Comparison of ENCODE assay signal across 21 cellular contexts in the genomic region with DNA sequence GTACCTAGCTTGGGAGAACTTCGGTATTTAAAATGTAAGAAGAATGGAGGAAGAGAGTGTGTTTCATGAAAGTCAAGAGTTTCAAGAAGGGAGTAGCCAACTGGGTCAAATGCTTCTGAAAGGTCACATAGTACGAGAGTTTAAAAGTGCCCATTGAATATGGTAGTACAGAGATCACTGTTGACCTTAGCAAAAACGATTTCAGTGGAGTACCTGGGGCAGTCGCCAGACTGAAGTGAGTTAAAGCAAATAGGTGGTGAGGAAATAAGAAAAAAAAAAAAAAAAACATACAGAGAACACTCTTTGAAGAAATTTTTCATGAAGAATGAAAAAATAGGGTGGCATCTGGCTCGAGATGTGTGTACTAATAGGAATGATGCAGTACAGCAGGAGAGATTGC. TPM values are rescaled to one million over a fixed set of nuclear protein-coding genes. Genes with fewer than 3 reads are reported as not detected.
A peak's percentile ranks its signal among the peaks of the same experiment; 100 is the strongest.
DNase-seq lines count a peak whose midpoint lies in the region; ATAC-seq and TF ChIP-seq lines count a peak whose summit lies in the region.
"Had no signal": no experiment of that assay in that cellular context is flagged by ENCODE, and none has a peak within 500 bp of the region (broad histone marks: within the 10 kb centered on the region; RNA-seq: fewer than 3 reads in every experiment).

No MANE protein-coding gene starts in this region.

- H3K36me3 ChIP-seq in upper lobe of right lung (peaks cover 44% of the 10 kb centered on the region), WERI-Rb-1 (peaks cover 19% of the 10 kb centered on the region), gastroesophageal sphincter (peaks cover 4 to 87% of the 10 kb centered on the region in 2 donors)

- TF ChIP-seq CTCF in upper lobe of right lung (IDR thresholded peaks at IDR 0.05) (no peak), WERI-Rb-1 (IDR thresholded peaks at IDR 0.05; ENCODE audit: low read depth, low read length) (no peak), gastroesophageal sphincter (IDR thresholded peaks at IDR 0.05) (no peak)

- H3K27ac ChIP-seq in upper lobe of right lung (no peak overlapping the region), WERI-Rb-1 (no peak overlapping the region), gastroesophageal sphincter (no peak overlapping the region)
- H3K27ac ChIP-seq: A549, BLaER1, GM23248 had no signal

- H3K9me3 ChIP-seq in upper lobe of right lung, result no peaks in the 10 kb centered on the region
- no peaks in the 10 kb centered on the region for H3K9me3 ChIP-seq in WERI-Rb-1 (ENCODE audit: severe bottlenecking)
- H3K9me3 ChIP-seq in gastroesophageal sphincter, result no peaks in the 10 kb centered on the region
- H3K9me3 ChIP-seq: A549, BLaER1, HAP-1 had no signal

- H3K4me3 ChIP-seq in upper lobe of right lung (no peak overlapping the region), WERI-Rb-1 (ENCODE audit: low read depth, low read length) (no peak overlapping the region), gastroesophageal sphincter (no peak overlapping the region)
- H3K4me3 ChIP-seq: A549, BLaER1, GM23248, HAP-1 had no signal

- H3K27me3 ChIP-seq in upper lobe of right lung (no peaks in the 10 kb centered on the region), WERI-Rb-1 (ENCODE audit: insufficient read depth, low read depth, severe bottlenecking) (no peaks in the 10 kb centered on the region), gastroesophageal sphincter (no peaks in the 10 kb centered on the region)
- H3K27me3 ChIP-seq: BLaER1 had no signal

- ATAC-seq in memory B cell (ENCODE audit: low read depth), result no peak
- ATAC-seq in upper lobe of right lung, result peak; percentile 97
- no peak for ATAC-seq in gastroesophageal sphincter
- ATAC-seq: A549 had no signal

- peaks cover 19% of the 10 kb centered on the region for H3K4me1 Mint-ChIP-seq in activated naive CD4-positive, alpha-beta T cell treated with anti-CD3 and anti-CD28 coated beads, Interleukin-2, amount 50 U/mL, for 24 hours
- peaks cover 17% of the 10 kb centered on the region for H3K4me1 Mint-ChIP-seq in activated CD4-positive, alpha-beta memory T cell treated with anti-CD3 and anti-CD28 coated beads, Interleukin-2, amount 10 ng/mL, durations not matched to agents 7 days and 5 days
- no peaks in the 10 kb centered on the region for H3K4me1 Mint-ChIP-seq in memory B cell

- H3K4me3 Mint-ChIP-seq in activated naive CD4-positive, alpha-beta T cell treated with anti-CD3 and anti-CD28 coated beads, Interleukin-2, amount 50 U/mL, for 24 hours, result no peak overlapping the region
- H3K4me3 Mint-ChIP-seq in activated CD4-positive, alpha-beta memory T cell treated with anti-CD3 and anti-CD28 coated beads, Interleukin-2, amount 10 ng/mL, durations not matched to agents 7 days and 5 days, result no peak overlapping the region
- H3K4me3 Mint-ChIP-seq in memory B cell, result no peak overlapping the region

- H3K27ac Mint-ChIP-seq in activated naive CD4-positive, alpha-beta T cell treated with anti-CD3 and anti-CD28 coated beads, Interleukin-2, amount 50 U/mL, for 24 hours, result peak overlapping the region; percentile 38
- peak overlapping the region; percentile 41 for H3K27ac Mint-ChIP-seq in activated CD4-positive, alpha-beta memory T cell treated with anti-CD3 and anti-CD28 coated beads, Interleukin-2, amount 10 ng/mL, durations not matched to agents 7 days and 5 days
- H3K27ac Mint-ChIP-seq in memory B cell, result peak overlapping the region; percentile 49

- H3K4me1 ChIP-seq in upper lobe of right lung (no peaks in the 10 kb centered on the region), gastroesophageal sphincter (no peaks in the 10 kb centered on the region)
- H3K4me1 ChIP-seq: A549, BLaER1, HAP-1 had no signal

- H3K9me3 Mint-ChIP-seq in activated naive CD4-positive, alpha-beta T cell treated with anti-CD3 and anti-CD28 coated beads, Interleukin-2, amount 50 U/mL, for 24 hours, result no peaks in the 10 kb centered on the region
- H3K9me3 Mint-ChIP-seq in activated CD4-positive, alpha-beta memory T cell treated with anti-CD3 and anti-CD28 coated beads, Interleukin-2, amount 10 ng/mL, durations not matched to agents 7 days and 5 days, result no peaks in the 10 kb centered on the region
- no peaks in the 10 kb centered on the region for H3K9me3 Mint-ChIP-seq in memory B cell

- no peak for TF ChIP-seq EP300 in gastroesophageal sphincter (IDR thresholded peaks at IDR 0.05)

- DNase-seq in activated naive CD4-positive, alpha-beta T cell (lab: John Stamatoyannopoulos, UW), result no peak
- no peak for DNase-seq in activated CD4-positive, alpha-beta memory T cell treated with anti-CD3 and anti-CD28 coated beads, Interleukin-2, amount 10 ng/mL, durations not matched to agents 7 days and 5 days
- no peak for DNase-seq in memory B cell (ENCODE audit: low spot score in 2 of 2)
- DNase-seq in upper lobe of right lung, result no peak
- no peak for DNase-seq in stimulated activated CD4-positive, alpha-beta T cell treated with anti-CD3 and anti-CD28 coated beads, Interleukin-4, amount 100 ng/mL, for 24 hours
- no peak for DNase-seq in WERI-Rb-1
- DNase-seq: GF-D8, GM23248, IMR-90, Karpas-422, NCI-H1417 treated with DMSO at 0.1 percent for 48 hours, NCI-H187 treated with DMSO at 0.1 percent for 48 hours, NCI-H2227 treated with DMSO at 0.1 percent for 48 hours, NCI-H510A treated with DMSO at 0.1 percent for 48 hours, NCI-H82, SHP77 treated with DMSO at 0.1 percent for 48 hours had no signal

- H3K27me3 Mint-ChIP-seq in activated naive CD4-positive, alpha-beta T cell treated with anti-CD3 and anti-CD28 coated beads, Interleukin-2, amount 50 U/mL, for 24 hours, result no peaks in the 10 kb centered on the region
- no peaks in the 10 kb centered on the region for H3K27me3 Mint-ChIP-seq in activated CD4-positive, alpha-beta memory T cell treated with anti-CD3 and anti-CD28 coated beads, Interleukin-2, amount 10 ng/mL, durations not matched to agents 7 days and 5 days
- H3K27me3 Mint-ChIP-seq in memory B cell, result no peaks in the 10 kb centered on the region

- POLR2A ChIA-PET in activated CD4-positive, alpha-beta memory T cell treated with anti-CD3 and anti-CD28 coated beads, Interleukin-2, amount 10 ng/mL, durations not matched to agents 7 days and 5 days (lab: Charles Lee), result interaction anchor here (0.7 to 1.5 kb wide), 2 partner anchors 10 to 14 kb away, joined by 3 to 6 read pairs; partner anchors contain the start of genes MITD1 and MRPL30

- intact Hi-C loops in upper lobe of right lung (cut with DNase I), result no loop called here

- no peak for TF ChIP-seq POLR2A in gastroesophageal sphincter (IDR thresholded peaks at IDR 0.05)

- CTCF ChIA-PET in activated CD4-positive, alpha-beta memory T cell treated with anti-CD3 and anti-CD28 coated beads, Interleukin-2, amount 10 ng/mL, durations not matched to agents 7 days and 5 days (lab: Charles Lee), result interaction anchor here (0.7 to 1.5 kb wide), 4 partner anchors 8 to 281 kb away, joined by 4 read pairs; no protein-coding TSS in a partner anchor

- H3K36me3 Mint-ChIP-seq in activated naive CD4-positive, alpha-beta T cell treated with anti-CD3 and anti-CD28 coated beads, Interleukin-2, amount 50 U/mL, for 24 hours, result peaks cover 20% of the 10 kb centered on the region
- peaks cover 60% of the 10 kb centered on the region for H3K36me3 Mint-ChIP-seq in activated CD4-positive, alpha-beta memory T cell treated with anti-CD3 and anti-CD28 coated beads, Interleukin-2, amount 10 ng/mL, durations not matched to agents 7 days and 5 days (ENCODE audit: low read depth)
- peaks cover 19% of the 10 kb centered on the region for H3K36me3 Mint-ChIP-seq in memory B cell

- WGBS in gastroesophageal sphincter (ENCODE audit: low coverage in 1 of 2), 2 donors, result 90% methylated on average over 3 of the region's 5 CpGs

RNA-seq across cellular contexts. Expression of gene LIPT1, which starts 11.5 kb away (rescaled TPM):
- total RNA-seq in activated CD4-positive, alpha-beta memory T cell treated with anti-CD3 and anti-CD28 coated beads, Interleukin-2, amount 10 ng/mL, durations not matched to agents 7 days and 5 days, result 1 to 10 TPM; 6.7 to 7.3 TPM
- 8.3 TPM for total RNA-seq in upper lobe of right lung
- 10 to 100 TPM in 1 of 4 donors, 1 to 10 TPM in 3; 3.1 to 11.9 (median 5.6) TPM for total RNA-seq in gastroesophageal sphincter

RNA-seq across cellular contexts. Expression of gene TSGA10, which starts 11.5 kb away (rescaled TPM):
- 1 to 10 TPM; 3.7 to 5.4 TPM for total RNA-seq in activated CD4-positive, alpha-beta memory T cell treated with anti-CD3 and anti-CD28 coated beads, Interleukin-2, amount 10 ng/mL, durations not matched to agents 7 days and 5 days
- total RNA-seq in upper lobe of right lung (7.6 TPM), gastroesophageal sphincter (1 to 10 TPM; 1.2 to 2.2 (median 1.5) TPM)

RNA-seq across cellular contexts. Expression of gene MITD1, which starts 14.6 kb away (rescaled TPM):
- 10 to 100 TPM; 63.3 to 67.3 TPM for total RNA-seq in activated CD4-positive, alpha-beta memory T cell treated with anti-CD3 and anti-CD28 coated beads, Interleukin-2, amount 10 ng/mL, durations not matched to agents 7 days and 5 days
- total RNA-seq in upper lobe of right lung (21.2 TPM), gastroesophageal sphincter (10 to 100 TPM; 16.3 to 24.5 (median 21.1) TPM)

RNA-seq across cellular contexts. Expression of gene MRPL30, which starts 14.8 kb away (rescaled TPM):
- total RNA-seq in activated CD4-positive, alpha-beta memory T cell treated with anti-CD3 and anti-CD28 coated beads, Interleukin-2, amount 10 ng/mL, durations not matched to agents 7 days and 5 days, result 10 to 100 TPM; 21.1 to 22.2 TPM
- 18.8 TPM for total RNA-seq in upper lobe of right lung
- 10 to 100 TPM; 20.2 to 29.8 (median 27.1) TPM for total RNA-seq in gastroesophageal sphincter

RNA-seq across cellular contexts. Expression of gene C2orf15, which starts 24.7 kb away (rescaled TPM):
- under 1 TPM; 0.18 to 0.35 TPM for total RNA-seq in activated CD4-positive, alpha-beta memory T cell treated with anti-CD3 and anti-CD28 coated beads, Interleukin-2, amount 10 ng/mL, durations not matched to agents 7 days and 5 days
- total RNA-seq in upper lobe of right lung, result 1.1 TPM
- total RNA-seq in gastroesophageal sphincter, result 1 to 10 TPM in 1 of 4 donors, under 1 TPM in 1, not detected in 2; 0.40 to 3.3 TPM
- total RNA-seq: GM23248 had no signal
